ENCODE assay signal across 11 cellular contexts in genomic region chr10:4061441-4061951, GRCh38.
A peak's percentile ranks its signal among the peaks of the same experiment; 100 is the strongest.
DNase-seq lines count a peak whose midpoint lies in the region; ATAC-seq and TF ChIP-seq lines count a peak whose summit lies in the region.
"Had no signal": no experiment of that assay in that cellular context is flagged by ENCODE, and none has a peak within 500 bp of the region (broad histone marks: within the 10 kb centered on the region; RNA-seq: fewer than 3 reads in every experiment).

No MANE protein-coding gene starts in this region.

- no peaks in the 10 kb centered on the region for H3K27me3 Mint-ChIP-seq in activated T-cell treated with anti-CD3 and anti-CD28 coated beads, Interleukin-2, amount 50 U/mL, for 4 hours (ENCODE audit: low read depth)

- no peaks in the 10 kb centered on the region for H3K27me3 ChIP-seq in ascending aorta
- no peaks in the 10 kb centered on the region for H3K27me3 ChIP-seq in heart left ventricle
- no peaks in the 10 kb centered on the region for H3K27me3 ChIP-seq in rectal smooth muscle tissue (ENCODE audit: control insufficient read depth, insufficient read depth, low read length)

- intact Hi-C loops in ascending aorta (cut with DNase I) (loop anchor here (2.0 to 10.0 kb wide), 5 partner anchors 181 to 817 kb away; no protein-coding TSS in a partner anchor), heart left ventricle (cut with DNase I) (no loop called here)

- H3K9me3 Mint-ChIP-seq in activated T-cell treated with anti-CD3 and anti-CD28 coated beads, Interleukin-2, amount 50 U/mL, for 4 hours = no peaks in the 10 kb centered on the region

- no peaks in the 10 kb centered on the region for H3K36me3 Mint-ChIP-seq in activated T-cell treated with anti-CD3 and anti-CD28 coated beads, Interleukin-2, amount 50 U/mL, for 4 hours (ENCODE audit: insufficient read depth)

- WGBS in heart left ventricle, 4 donors = 55 to 71% (median 61%) methylated on average over 6 to 7 of the region's 7 CpGs

- H3K4me1 ChIP-seq in ascending aorta = peaks cover 5 to 45% of the 10 kb centered on the region in 2 donors
- peaks cover 0 to 22% (median 9%) of the 10 kb centered on the region in 12 donors for H3K4me1 ChIP-seq in heart left ventricle
- H3K4me1 ChIP-seq in rectal smooth muscle tissue (ENCODE audit: control insufficient read depth, insufficient read depth, low read length) = peaks cover 4% of the 10 kb centered on the region

- H3K9ac ChIP-seq in rectal smooth muscle tissue (ENCODE audit: low read length) = no peak overlapping the region

- peak overlapping the region in 1 of 2 donors; percentile 1 for H3K4me3 ChIP-seq in ascending aorta
- no peak overlapping the region for H3K4me3 ChIP-seq in heart left ventricle
- H3K4me3 ChIP-seq in rectal smooth muscle tissue (ENCODE audit: low read length) = no peak overlapping the region

- TF ChIP-seq POLR2A in heart left ventricle (IDR thresholded peaks at IDR 0.05) = no peak

- H3K27ac ChIP-seq in ascending aorta (peak overlapping the region; percentile 60 to 71), heart left ventricle (peak overlapping the region in 7 of 12 donors; percentile 6 to 69 (median 28)), rectal smooth muscle tissue (ENCODE audit: low read depth, low read length) (peak overlapping the region; percentile 11)

- ATAC-seq in heart left ventricle (peak; percentile 72 to 92 (median 86)), GM18867 (IDR thresholded peaks at IDR 0.05; ENCODE audit: unreplicated experiment) (no peak)
- ATAC-seq in activated T-cell treated with anti-CD3 and anti-CD28 coated beads, Interleukin-2, amount 50 U/mL, for 4 hours = no peak

- H3K4me1 Mint-ChIP-seq in activated T-cell treated with anti-CD3 and anti-CD28 coated beads, Interleukin-2, amount 50 U/mL, for 4 hours (ENCODE audit: low read depth) = peaks cover 27% of the 10 kb centered on the region

- TF ChIP-seq CTCF in ascending aorta (IDR thresholded peaks at IDR 0.05) = no peak
- TF ChIP-seq CTCF in heart left ventricle (IDR thresholded peaks at IDR 0.05) = no peak

- H3K9me3 ChIP-seq in ascending aorta (no peaks in the 10 kb centered on the region), heart left ventricle (no peaks in the 10 kb centered on the region)

- peak; percentile 62 for DNase-seq in AG20443 (ENCODE audit: low spot score)
- peak; percentile 51 to 92 for DNase-seq in ascending aorta (ENCODE audit: low spot score in 2 of 2)
- DNase-seq in heart left ventricle = peak in 3 of 5 donors; percentile 25 to 66 (median 61)
- no peak for DNase-seq in nucleus accumbens (lab: John Stamatoyannopoulos, UW)
- no peak for DNase-seq in activated gamma-delta T cell (lab: John Stamatoyannopoulos, UW)
- DNase-seq in activated T-cell treated with anti-CD3 and anti-CD28 coated beads, Interleukin-2, amount 50 U/mL, for 4 hours = no peak
- DNase-seq: activated CD4-positive, alpha-beta T cell treated with anti-CD3 and anti-CD28 coated beads, Interleukin-2, amount 50 U/mL, for 48 hours; NCI-H2171 treated with DMSO at 0.1 percent for 48 hours; SIG-M5 had no signal

- H3K36me3 ChIP-seq in ascending aorta (no peaks in the 10 kb centered on the region), heart left ventricle (no peaks in the 10 kb centered on the region), rectal smooth muscle tissue (ENCODE audit: control insufficient read depth, insufficient read depth, low read length) (no peaks in the 10 kb centered on the region)

- no peak overlapping the region for H3K4me3 Mint-ChIP-seq in activated T-cell treated with anti-CD3 and anti-CD28 coated beads, Interleukin-2, amount 50 U/mL, for 4 hours

Comparison
In these comparisons a context has a peak if more than half of its experiments do, and no peak if none do; other contexts are left out.
1. DNase-seq: peak in AG20443 (single experiment), ascending aorta (2 of 2) and heart left ventricle (3 of 5); none in nucleus accumbens (0 of 56), activated gamma-delta T cell (single experiment) and activated T-cell treated with anti-CD3 and anti-CD28 coated beads, Interleukin-2, amount 50 U/mL, for 4 hours (single experiment).
2. H3K27ac ChIP-seq: peak in every context shown above with its lines; median percentile 66 in ascending aorta; 28 in heart left ventricle; 11 in rectal smooth muscle tissue.
3. ATAC-seq: peak in heart left ventricle (4 of 4); none in GM18867 (single experiment) and activated T-cell treated with anti-CD3 and anti-CD28 coated beads, Interleukin-2, amount 50 U/mL, for 4 hours (0 of 2).